Comparison of ENCODE assay signal across 11 cellular contexts in genomic region chr11:32172771-32173170, GRCh38.
A peak's percentile ranks its signal among the peaks of the same experiment; 100 is the strongest.
DNase-seq lines count a peak whose midpoint lies in the region; ATAC-seq and TF ChIP-seq lines count a peak whose summit lies in the region.
"Had no signal": no experiment of that assay in that cellular context is flagged by ENCODE, and none has a peak within 500 bp of the region (broad histone marks: within the 10 kb centered on the region; RNA-seq: fewer than 3 reads in every experiment).

No MANE protein-coding gene starts in this region.

- H3K27ac ChIP-seq in hepatocyte, result no peak overlapping the region
- H3K27ac ChIP-seq: uterus had no signal

- no peak overlapping the region for H3K4me3 ChIP-seq in hepatocyte

- peak overlapping the region; percentile 63 for H3K4me2 ChIP-seq in hepatocyte

- H3K27me3 Mint-ChIP-seq in activated CD8-positive, alpha-beta T cell treated with anti-CD3 and anti-CD28 coated beads for 36 hours, result no peaks in the 10 kb centered on the region

- peak overlapping the region; percentile 17 for H2AFZ ChIP-seq in hepatocyte

- peak; percentile 31 for ATAC-seq in sciatic nerve
- ATAC-seq in activated CD8-positive, alpha-beta T cell treated with anti-CD3 and anti-CD28 coated beads for 36 hours, result no peak
- ATAC-seq in HG02588 (IDR thresholded peaks at IDR 0.05; ENCODE audit: unreplicated experiment), result no peak
- ATAC-seq in HG02623 (IDR thresholded peaks at IDR 0.05; ENCODE audit: unreplicated experiment), result no peak
- no peak for ATAC-seq in HG02870 (IDR thresholded peaks at IDR 0.05; ENCODE audit: unreplicated experiment)

- H3K9me3 Mint-ChIP-seq in activated CD8-positive, alpha-beta T cell treated with anti-CD3 and anti-CD28 coated beads for 36 hours, result no peaks in the 10 kb centered on the region
- H3K9me3 Mint-ChIP-seq: activated naive CD8-positive, alpha-beta T cell treated with anti-CD3 and anti-CD28 coated beads, Interleukin-2, amount 10 ng/mL, durations not matched to agents 7 days and 5 days had no signal

- H3K36me3 Mint-ChIP-seq in activated CD8-positive, alpha-beta T cell treated with anti-CD3 and anti-CD28 coated beads for 36 hours (ENCODE audit: low read depth), result no peaks in the 10 kb centered on the region
- H3K36me3 Mint-ChIP-seq: activated naive CD8-positive, alpha-beta T cell treated with anti-CD3 and anti-CD28 coated beads, Interleukin-2, amount 10 ng/mL, durations not matched to agents 7 days and 5 days had no signal

- CTCF ChIA-PET in activated CD8-positive, alpha-beta T cell treated with anti-CD3 and anti-CD28 coated beads for 36 hours (lab: Charles Lee), result interaction anchor here (8.1 kb wide), 1 partner anchor 120 kb away, joined by 201 read pairs; no protein-coding TSS in a partner anchor

- H3K4me1 ChIP-seq in hepatocyte (ENCODE audit: insufficient read depth), result no peaks in the 10 kb centered on the region
- H3K4me1 ChIP-seq: uterus had no signal

- H3K9me2 ChIP-seq in hepatocyte (replicated peaks; ENCODE audit: insufficient read depth), result no peaks in the 10 kb centered on the region

- POLR2A ChIA-PET in activated CD8-positive, alpha-beta T cell treated with anti-CD3 and anti-CD28 coated beads for 36 hours (lab: Charles Lee), result no interaction called here

- H4K20me1 ChIP-seq in hepatocyte (ENCODE audit: insufficient read depth, poor library complexity, severe bottlenecking), result no peaks in the 10 kb centered on the region

- no peak overlapping the region for H3K4me3 Mint-ChIP-seq in activated CD8-positive, alpha-beta T cell treated with anti-CD3 and anti-CD28 coated beads for 36 hours
- H3K4me3 Mint-ChIP-seq: activated naive CD8-positive, alpha-beta T cell treated with anti-CD3 and anti-CD28 coated beads, Interleukin-2, amount 10 ng/mL, durations not matched to agents 7 days and 5 days had no signal

- peaks cover 8% of the 10 kb centered on the region for H3K27me3 ChIP-seq in hepatocyte
- H3K27me3 ChIP-seq: uterus had no signal

- H3K36me3 ChIP-seq in hepatocyte (replicated peaks; ENCODE audit: insufficient read depth, low read depth), result no peaks in the 10 kb centered on the region
- H3K36me3 ChIP-seq: uterus had no signal

- no peaks in the 10 kb centered on the region for H3K9me3 ChIP-seq in hepatocyte (ENCODE audit: low read depth)
- H3K9me3 ChIP-seq: uterus had no signal

- DNase-seq in EH (ENCODE audit: low read depth) (peak; percentile 41), astrocyte of the hippocampus (ENCODE audit: low read depth, low spot score) (peak; percentile 72), hepatocyte (ENCODE audit: low spot score) (no peak), sciatic nerve (ENCODE audit: low spot score) (no peak)
- DNase-seq in activated CD8-positive, alpha-beta T cell treated with anti-CD3 and anti-CD28 coated beads for 36 hours, result no peak
- DNase-seq: activated CD4-positive, alpha-beta T cell treated with anti-CD3 and anti-CD28 coated beads for 1 hour had no signal

- WGBS in hepatocyte (ENCODE audit: low lambda C conversion rate, missing lambda C conversion rate), result 55% methylated on average over 11 of the region's 11 CpGs

- intact Hi-C loops in sciatic nerve (cut with DNase I), result loop anchor here (10.0 kb wide), 1 partner anchor 938 kb away; no protein-coding TSS in a partner anchor
- intact Hi-C loops in activated CD8-positive, alpha-beta T cell treated with anti-CD3 and anti-CD28 coated beads for 36 hours (cut with micrococcal nuclease), result no loop called here

- H3K4me1 Mint-ChIP-seq in activated CD8-positive, alpha-beta T cell treated with anti-CD3 and anti-CD28 coated beads for 36 hours (ENCODE audit: low read depth), result peaks cover 7% of the 10 kb centered on the region

- TF ChIP-seq CTCF in hepatocyte (IDR thresholded peaks at IDR 0.05; ENCODE audit: poor library complexity), result no peak
- TF ChIP-seq CTCF in activated CD8-positive, alpha-beta T cell treated with anti-CD3 and anti-CD28 coated beads for 36 hours (IDR thresholded peaks at IDR 0.05), result no peak

- H3K27ac Mint-ChIP-seq in activated CD8-positive, alpha-beta T cell treated with anti-CD3 and anti-CD28 coated beads for 36 hours, result no peak overlapping the region
- H3K27ac Mint-ChIP-seq: activated naive CD8-positive, alpha-beta T cell treated with anti-CD3 and anti-CD28 coated beads, Interleukin-2, amount 10 ng/mL, durations not matched to agents 7 days and 5 days had no signal

- H3K79me2 ChIP-seq in hepatocyte, result no peaks in the 10 kb centered on the region

Comparison
In these comparisons a context has a peak if more than half of its experiments do, and no peak if none do; other contexts are left out.
1. DNase-seq: peak in EH (single experiment) and astrocyte of the hippocampus (single experiment); none in hepatocyte (single experiment), sciatic nerve (single experiment) and activated CD8-positive, alpha-beta T cell treated with anti-CD3 and anti-CD28 coated beads for 36 hours (single experiment).